Comparison of ENCODE assay signal across 8 cellular contexts in the genomic region with DNA sequence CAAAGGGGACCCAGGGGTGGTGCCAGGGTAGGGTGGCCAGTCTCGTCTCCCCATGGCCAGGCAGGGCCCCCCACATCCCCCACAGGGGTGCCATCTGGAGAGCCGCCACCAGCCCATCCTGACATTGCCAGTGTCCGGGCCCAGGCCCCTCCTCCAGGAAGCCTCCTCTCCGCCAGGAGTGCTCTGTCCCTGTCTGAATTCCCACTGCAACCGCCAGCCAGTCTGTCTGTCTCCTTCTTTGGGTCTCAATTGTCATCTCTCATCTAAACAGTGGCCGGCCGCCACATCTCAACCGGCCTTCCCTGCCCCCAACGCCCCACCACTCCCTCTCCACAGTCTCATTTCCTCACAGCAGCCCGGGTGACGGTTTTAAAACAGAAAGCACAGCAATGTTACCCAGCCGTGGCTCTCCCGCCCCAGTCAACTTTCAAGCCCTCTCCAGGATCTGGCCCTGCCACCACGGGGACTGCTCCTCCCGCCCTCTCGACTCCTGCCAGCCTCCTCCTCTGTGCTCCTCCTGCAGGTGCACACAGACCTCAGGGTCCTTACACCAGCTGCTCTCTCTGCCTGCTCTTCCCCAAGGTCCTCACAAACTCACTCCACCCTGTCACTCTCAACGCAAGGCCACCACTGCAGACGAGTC. TPM values are rescaled to one million over a fixed set of nuclear protein-coding genes. Genes with fewer than 3 reads are reported as not detected.
A peak's percentile ranks its signal among the peaks of the same experiment; 100 is the strongest.
DNase-seq lines count a peak whose midpoint lies in the region; ATAC-seq and TF ChIP-seq lines count a peak whose summit lies in the region.

No MANE protein-coding gene starts in this region.

- TF ChIP-seq CTCF in activated B cell treated with CpG ODN at 0.5 μM for 24 hours (IDR thresholded peaks at IDR 0.05) (no peak), brain microvascular endothelial cell (IDR thresholded peaks at IDR 0.05; ENCODE audit: low read depth, low read length, missing control alignments) (no peak)

- POLR2A ChIA-PET in activated B cell treated with CpG ODN at 0.5 μM for 24 hours (lab: Charles Lee), result interaction anchor here (0.5 to 18.4 kb wide), 19 partner anchors 6 to 436 kb away, joined by 3 to 465 read pairs (median 7); a partner anchor contains a TSS

- intact Hi-C loops in activated B cell treated with CpG ODN at 0.5 μM for 24 hours (cut with micrococcal nuclease), result loop anchor here (1.0 kb wide), 2 partner anchors 21 to 72 kb away; no protein-coding TSS in a partner anchor

- ATAC-seq in GM19455 (IDR thresholded peaks at IDR 0.05; ENCODE audit: unreplicated experiment) (peak; percentile 30), activated B cell treated with CpG ODN at 0.5 μM for 24 hours (ENCODE audit: low read depth) (peak; percentile 37), esophagus mucosa (peak; percentile 3)

- H3K9me3 Mint-ChIP-seq in activated B cell treated with CpG ODN at 0.5 μM for 24 hours, result no peaks in the 10 kb centered on the region

- H3K27me3 ChIP-seq in brain microvascular endothelial cell (replicated peaks), result no peaks in the 10 kb centered on the region

- H3K36me3 ChIP-seq in brain microvascular endothelial cell (replicated peaks), result no peaks in the 10 kb centered on the region

- H3K36me3 Mint-ChIP-seq in activated B cell treated with CpG ODN at 0.5 μM for 24 hours (ENCODE audit: low read depth), result peaks cover 45% of the 10 kb centered on the region

- CTCF ChIA-PET in activated B cell treated with CpG ODN at 0.5 μM for 24 hours (lab: Charles Lee), result interaction anchor here (1.0 to 1.6 kb wide), 3 partner anchors 23 to 76 kb away, joined by 3 to 5 read pairs (median 4); no protein-coding TSS in a partner anchor

- H3K27ac ChIP-seq in skin epidermis, result peak overlapping the region; percentile 66 to 97 (median 90)
- H3K27ac ChIP-seq in brain microvascular endothelial cell, result no peak overlapping the region

- peak overlapping the region; percentile 17 to 38 (median 22) for H3K4me3 ChIP-seq in skin epidermis
- H3K4me3 ChIP-seq in brain microvascular endothelial cell (ENCODE audit: low read depth, low read length), result no peak overlapping the region

- no peaks in the 10 kb centered on the region for H3K27me3 Mint-ChIP-seq in activated B cell treated with CpG ODN at 0.5 μM for 24 hours

- DNase-seq in COLO668 (lab: John Stamatoyannopoulos, UW; ENCODE audit: unreplicated experiment), result peak; percentile 63
- DNase-seq in HUDEP-2 (lab: John Stamatoyannopoulos, UW; ENCODE audit: unreplicated experiment in 76 of 76), result peak in 60 of 76 experiments; percentile 10 to 75 (median 48)
- DNase-seq in activated B cell treated with CpG ODN at 0.5 μM for 24 hours, result peak; percentile 65
- DNase-seq in brain microvascular endothelial cell, result no peak
- DNase-seq in HuH-7 (ENCODE audit: low spot score), result no peak

- H3K27ac Mint-ChIP-seq in activated B cell treated with CpG ODN at 0.5 μM for 24 hours, result peak overlapping the region; percentile 95

- peaks cover 93% of the 10 kb centered on the region for H3K4me1 Mint-ChIP-seq in activated B cell treated with CpG ODN at 0.5 μM for 24 hours

- H3K4me3 Mint-ChIP-seq in activated B cell treated with CpG ODN at 0.5 μM for 24 hours, result peak overlapping the region; percentile 100

- in situ Hi-C loops in brain microvascular endothelial cell (cut with HindIII; ENCODE audit: low pct_ligation_motif_present, low sequenced_read_pairs), result no loop called here

RNA-seq across cellular contexts. Expression of a gene that starts 57.0 kb away (rescaled TPM):
- total RNA-seq in activated B cell treated with CpG ODN at 0.5 μM for 24 hours (260 and 296 TPM in 2 replicates), esophagus mucosa (9.4 TPM)

Comparison
In these comparisons a context has a peak if more than half of its experiments do, and no peak if none do; other contexts are left out.
1. DNase-seq: peak in COLO668 (single experiment), HUDEP-2 (60 of 76) and activated B cell treated with CpG ODN at 0.5 μM for 24 hours (single experiment); none in brain microvascular endothelial cell (single experiment) and HuH-7 (single experiment).
2. RNA of a gene that starts 57.0 kb away (total RNA-seq): 260 to 296 TPM in activated B cell treated with CpG ODN at 0.5 μM for 24 hours; 9.4 TPM in esophagus mucosa (single experiment); every median in the first group is over 10 times any median in the second.
3. Peak in every context shown above with its lines, with median percentiles within 50 percentile points of each other: ATAC-seq.